In the genomic region with DNA sequence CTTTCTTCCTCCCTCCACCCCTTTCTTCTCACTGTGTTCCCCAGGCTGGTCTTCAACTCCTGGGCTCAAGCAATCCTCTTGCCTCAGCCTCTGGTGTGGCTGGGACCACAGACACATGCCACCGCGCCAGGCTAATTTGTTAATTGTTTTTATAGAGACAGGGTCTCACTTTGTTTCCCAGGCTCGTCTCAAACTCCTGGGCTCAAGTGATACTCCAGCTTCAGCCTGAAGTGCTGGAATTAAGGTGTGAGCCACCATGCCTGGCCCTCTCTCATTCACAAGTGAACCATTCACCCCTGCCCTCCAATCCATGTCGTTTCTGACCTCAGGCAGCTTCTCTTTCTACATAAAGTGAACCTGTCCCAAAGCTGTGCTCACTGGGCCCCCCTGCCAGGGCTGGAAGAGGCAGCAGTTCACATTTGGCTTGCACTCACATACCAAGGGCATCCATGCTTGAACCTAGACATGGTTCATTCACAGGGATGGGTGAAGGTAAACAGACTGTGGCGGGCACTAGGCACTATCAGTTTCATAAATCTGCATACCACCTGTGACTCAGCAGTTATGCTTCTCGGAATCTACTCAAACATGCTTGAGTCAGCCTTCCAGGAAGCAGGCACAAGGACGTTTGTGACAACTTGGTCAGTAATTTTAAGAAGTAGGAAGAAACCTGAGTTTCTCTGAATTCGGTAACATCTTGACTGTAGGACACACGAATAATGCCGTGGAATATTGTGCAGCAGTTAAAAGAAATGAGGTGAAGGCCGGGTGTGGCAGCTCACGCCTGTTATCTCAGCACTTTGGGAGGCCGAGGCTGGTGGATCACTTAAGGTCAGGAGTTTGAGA, we compare ENCODE assay signal across 1 cellular context.
TF ChIP-seq lines count a peak whose summit lies in the region.

No MANE protein-coding gene starts in this region.

TF ChIP-seq in K562, 482 proteins besides CTCF, POLR2A, EP300 and RAD21 (continued from another document and continues in another):
- TF ChIP-seq KLF6 (CRISPR knock-in tag; IDR thresholded peaks at IDR 0.05; ENCODE audit: borderline replicate concordance) (peak; percentile 82), GABPB2 (CRISPR knock-in tag; conservative IDR thresholded peaks at IDR 0.05) (no peak), ZNF263 (CRISPR knock-in tag; IDR thresholded peaks at IDR 0.05; ENCODE audit: borderline replicate concordance) (no peak), KDM2B (CRISPR knock-in tag; IDR thresholded peaks at IDR 0.05) (peak; percentile 73; the same call in 1 of the 2 replicates), POLR3A (IDR thresholded peaks at IDR 0.05; ENCODE audit: borderline replicate concordance, extremely low read depth, insufficient read depth, insufficient read length) (no peak), FOXJ3 (CRISPR knock-in tag; IDR thresholded peaks at IDR 0.05) (no peak), KLF16 (IDR thresholded peaks at IDR 0.05) (no peak), ZSCAN32 (CRISPR knock-in tag; IDR thresholded peaks at IDR 0.05) (no peak; the same call in 1 of the 2 replicates), RCOR1 (IDR thresholded peaks at IDR 0.05; ENCODE audit: borderline replicate concordance in 1 of 2, low read depth in 2 of 2, low read length in 2 of 2) (peak in 1 of 2 experiments; percentile 69; a peak in 1 of 4 replicates), ZNF347 (CRISPR knock-in tag; IDR thresholded peaks at IDR 0.05; ENCODE audit: low read depth) (no peak), CBX1 (IDR thresholded peaks at IDR 0.05; ENCODE audit: low read depth) (no peak), ELF2 (CRISPR knock-in tag; IDR thresholded peaks at IDR 0.05) (peak; percentile 74; the same call in 1 of the 2 replicates), NCOA1 (IDR thresholded peaks at IDR 0.05; ENCODE audit: low read depth) (peak; percentile 77; the same call in 1 of the 2 replicates), MAFF (IDR thresholded peaks at IDR 0.05; ENCODE audit: low read length) (peak; percentile 99), POLR2H (tag; IDR thresholded peaks at IDR 0.05; ENCODE audit: low read depth) (peak; percentile 77), YY1 (IDR thresholded peaks at IDR 0.05; ENCODE audit: borderline replicate concordance in 1 of 3, control insufficient read depth in 1 of 3, extremely low read depth in 1 of 3, insufficient read depth in 3 of 3, insufficient read length in 1 of 3, insufficient replicate concordance in 2 of 3, low read depth in 1 of 3, low read length in 2 of 3) (no peak), SNIP1 (IDR thresholded peaks at IDR 0.05; ENCODE audit: low read depth) (no peak), RFX7 (CRISPR knock-in tag; IDR thresholded peaks at IDR 0.05) (no peak), TSC22D4 (tag; IDR thresholded peaks at IDR 0.05) (no peak), NRF1 (conservative IDR thresholded peaks at IDR 0.05 in 1 of 2, IDR thresholded peaks at IDR 0.05 in 1 of 2) (no peak), RBM34 (IDR thresholded peaks at IDR 0.05; ENCODE audit: borderline replicate concordance, insufficient read depth, low read length) (no peak), SMARCE1 (IDR thresholded peaks at IDR 0.05) (peak; percentile 96)
- TF ChIP-seq, protein P1, sequence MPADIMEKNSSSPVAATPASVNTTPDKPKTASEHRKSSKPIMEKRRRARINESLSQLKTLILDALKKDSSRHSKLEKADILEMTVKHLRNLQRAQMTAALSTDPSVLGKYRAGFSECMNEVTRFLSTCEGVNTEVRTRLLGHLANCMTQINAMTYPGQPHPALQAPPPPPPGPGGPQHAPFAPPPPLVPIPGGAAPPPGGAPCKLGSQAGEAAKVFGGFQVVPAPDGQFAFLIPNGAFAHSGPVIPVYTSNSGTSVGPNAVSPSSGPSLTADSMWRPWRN (IDR thresholded peaks at IDR 0.05; ENCODE audit: low read depth), result peak; percentile 31; the same call in 1 of the 2 replicates
- TF ChIP-seq, protein P2, sequence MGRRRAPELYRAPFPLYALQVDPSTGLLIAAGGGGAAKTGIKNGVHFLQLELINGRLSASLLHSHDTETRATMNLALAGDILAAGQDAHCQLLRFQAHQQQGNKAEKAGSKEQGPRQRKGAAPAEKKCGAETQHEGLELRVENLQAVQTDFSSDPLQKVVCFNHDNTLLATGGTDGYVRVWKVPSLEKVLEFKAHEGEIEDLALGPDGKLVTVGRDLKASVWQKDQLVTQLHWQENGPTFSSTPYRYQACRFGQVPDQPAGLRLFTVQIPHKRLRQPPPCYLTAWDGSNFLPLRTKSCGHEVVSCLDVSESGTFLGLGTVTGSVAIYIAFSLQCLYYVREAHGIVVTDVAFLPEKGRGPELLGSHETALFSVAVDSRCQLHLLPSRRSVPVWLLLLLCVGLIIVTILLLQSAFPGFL (CRISPR knock-in tag; IDR thresholded peaks at IDR 0.05), result no peak
- TF ChIP-seq, protein P3, sequence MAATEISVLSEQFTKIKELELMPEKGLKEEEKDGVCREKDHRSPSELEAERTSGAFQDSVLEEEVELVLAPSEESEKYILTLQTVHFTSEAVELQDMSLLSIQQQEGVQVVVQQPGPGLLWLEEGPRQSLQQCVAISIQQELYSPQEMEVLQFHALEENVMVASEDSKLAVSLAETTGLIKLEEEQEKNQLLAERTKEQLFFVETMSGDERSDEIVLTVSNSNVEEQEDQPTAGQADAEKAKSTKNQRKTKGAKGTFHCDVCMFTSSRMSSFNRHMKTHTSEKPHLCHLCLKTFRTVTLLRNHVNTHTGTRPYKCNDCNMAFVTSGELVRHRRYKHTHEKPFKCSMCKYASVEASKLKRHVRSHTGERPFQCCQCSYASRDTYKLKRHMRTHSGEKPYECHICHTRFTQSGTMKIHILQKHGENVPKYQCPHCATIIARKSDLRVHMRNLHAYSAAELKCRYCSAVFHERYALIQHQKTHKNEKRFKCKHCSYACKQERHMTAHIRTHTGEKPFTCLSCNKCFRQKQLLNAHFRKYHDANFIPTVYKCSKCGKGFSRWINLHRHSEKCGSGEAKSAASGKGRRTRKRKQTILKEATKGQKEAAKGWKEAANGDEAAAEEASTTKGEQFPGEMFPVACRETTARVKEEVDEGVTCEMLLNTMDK (IDR thresholded peaks at IDR 0.05; ENCODE audit: borderline replicate concordance, insufficient read depth, low read depth, low read length, poor library complexity, severe bottlenecking), result no peak
- TF ChIP-seq, protein P4, sequence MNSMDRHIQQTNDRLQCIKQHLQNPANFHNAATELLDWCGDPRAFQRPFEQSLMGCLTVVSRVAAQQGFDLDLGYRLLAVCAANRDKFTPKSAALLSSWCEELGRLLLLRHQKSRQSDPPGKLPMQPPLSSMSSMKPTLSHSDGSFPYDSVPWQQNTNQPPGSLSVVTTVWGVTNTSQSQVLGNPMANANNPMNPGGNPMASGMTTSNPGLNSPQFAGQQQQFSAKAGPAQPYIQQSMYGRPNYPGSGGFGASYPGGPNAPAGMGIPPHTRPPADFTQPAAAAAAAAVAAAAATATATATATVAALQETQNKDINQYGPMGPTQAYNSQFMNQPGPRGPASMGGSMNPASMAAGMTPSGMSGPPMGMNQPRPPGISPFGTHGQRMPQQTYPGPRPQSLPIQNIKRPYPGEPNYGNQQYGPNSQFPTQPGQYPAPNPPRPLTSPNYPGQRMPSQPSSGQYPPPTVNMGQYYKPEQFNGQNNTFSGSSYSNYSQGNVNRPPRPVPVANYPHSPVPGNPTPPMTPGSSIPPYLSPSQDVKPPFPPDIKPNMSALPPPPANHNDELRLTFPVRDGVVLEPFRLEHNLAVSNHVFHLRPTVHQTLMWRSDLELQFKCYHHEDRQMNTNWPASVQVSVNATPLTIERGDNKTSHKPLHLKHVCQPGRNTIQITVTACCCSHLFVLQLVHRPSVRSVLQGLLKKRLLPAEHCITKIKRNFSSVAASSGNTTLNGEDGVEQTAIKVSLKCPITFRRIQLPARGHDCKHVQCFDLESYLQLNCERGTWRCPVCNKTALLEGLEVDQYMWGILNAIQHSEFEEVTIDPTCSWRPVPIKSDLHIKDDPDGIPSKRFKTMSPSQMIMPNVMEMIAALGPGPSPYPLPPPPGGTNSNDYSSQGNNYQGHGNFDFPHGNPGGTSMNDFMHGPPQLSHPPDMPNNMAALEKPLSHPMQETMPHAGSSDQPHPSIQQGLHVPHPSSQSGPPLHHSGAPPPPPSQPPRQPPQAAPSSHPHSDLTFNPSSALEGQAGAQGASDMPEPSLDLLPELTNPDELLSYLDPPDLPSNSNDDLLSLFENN (IDR thresholded peaks at IDR 0.05; ENCODE audit: low read depth in 2 of 2, low read length in 2 of 2), result no peak
- TF ChIP-seq, protein P5, sequence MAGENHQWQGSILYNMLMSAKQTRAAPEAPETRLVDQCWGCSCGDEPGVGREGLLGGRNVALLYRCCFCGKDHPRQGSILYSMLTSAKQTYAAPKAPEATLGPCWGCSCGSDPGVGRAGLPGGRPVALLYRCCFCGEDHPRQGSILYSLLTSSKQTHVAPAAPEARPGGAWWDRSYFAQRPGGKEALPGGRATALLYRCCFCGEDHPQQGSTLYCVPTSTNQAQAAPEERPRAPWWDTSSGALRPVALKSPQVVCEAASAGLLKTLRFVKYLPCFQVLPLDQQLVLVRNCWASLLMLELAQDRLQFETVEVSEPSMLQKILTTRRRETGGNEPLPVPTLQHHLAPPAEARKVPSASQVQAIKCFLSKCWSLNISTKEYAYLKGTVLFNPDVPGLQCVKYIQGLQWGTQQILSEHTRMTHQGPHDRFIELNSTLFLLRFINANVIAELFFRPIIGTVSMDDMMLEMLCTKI (IDR thresholded peaks at IDR 0.05; ENCODE audit: partially characterized antibody), result no peak
- TF ChIP-seq, protein P6, sequence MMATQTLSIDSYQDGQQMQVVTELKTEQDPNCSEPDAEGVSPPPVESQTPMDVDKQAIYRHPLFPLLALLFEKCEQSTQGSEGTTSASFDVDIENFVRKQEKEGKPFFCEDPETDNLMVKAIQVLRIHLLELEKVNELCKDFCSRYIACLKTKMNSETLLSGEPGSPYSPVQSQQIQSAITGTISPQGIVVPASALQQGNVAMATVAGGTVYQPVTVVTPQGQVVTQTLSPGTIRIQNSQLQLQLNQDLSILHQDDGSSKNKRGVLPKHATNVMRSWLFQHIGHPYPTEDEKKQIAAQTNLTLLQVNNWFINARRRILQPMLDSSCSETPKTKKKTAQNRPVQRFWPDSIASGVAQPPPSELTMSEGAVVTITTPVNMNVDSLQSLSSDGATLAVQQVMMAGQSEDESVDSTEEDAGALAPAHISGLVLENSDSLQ (IDR thresholded peaks at IDR 0.05), result peak; percentile 28; the same call in 1 of the 2 replicates
- TF ChIP-seq, protein P7, sequence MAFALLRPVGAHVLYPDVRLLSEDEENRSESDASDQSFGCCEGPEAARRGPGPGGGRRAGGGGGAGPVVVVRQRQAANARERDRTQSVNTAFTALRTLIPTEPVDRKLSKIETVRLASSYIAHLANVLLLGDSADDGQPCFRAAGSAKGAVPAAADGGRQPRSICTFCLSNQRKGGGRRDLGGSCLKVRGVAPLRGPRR (CRISPR knock-in tag; IDR thresholded peaks at IDR 0.05), result peak; percentile 93
- TF ChIP-seq, protein P8, sequence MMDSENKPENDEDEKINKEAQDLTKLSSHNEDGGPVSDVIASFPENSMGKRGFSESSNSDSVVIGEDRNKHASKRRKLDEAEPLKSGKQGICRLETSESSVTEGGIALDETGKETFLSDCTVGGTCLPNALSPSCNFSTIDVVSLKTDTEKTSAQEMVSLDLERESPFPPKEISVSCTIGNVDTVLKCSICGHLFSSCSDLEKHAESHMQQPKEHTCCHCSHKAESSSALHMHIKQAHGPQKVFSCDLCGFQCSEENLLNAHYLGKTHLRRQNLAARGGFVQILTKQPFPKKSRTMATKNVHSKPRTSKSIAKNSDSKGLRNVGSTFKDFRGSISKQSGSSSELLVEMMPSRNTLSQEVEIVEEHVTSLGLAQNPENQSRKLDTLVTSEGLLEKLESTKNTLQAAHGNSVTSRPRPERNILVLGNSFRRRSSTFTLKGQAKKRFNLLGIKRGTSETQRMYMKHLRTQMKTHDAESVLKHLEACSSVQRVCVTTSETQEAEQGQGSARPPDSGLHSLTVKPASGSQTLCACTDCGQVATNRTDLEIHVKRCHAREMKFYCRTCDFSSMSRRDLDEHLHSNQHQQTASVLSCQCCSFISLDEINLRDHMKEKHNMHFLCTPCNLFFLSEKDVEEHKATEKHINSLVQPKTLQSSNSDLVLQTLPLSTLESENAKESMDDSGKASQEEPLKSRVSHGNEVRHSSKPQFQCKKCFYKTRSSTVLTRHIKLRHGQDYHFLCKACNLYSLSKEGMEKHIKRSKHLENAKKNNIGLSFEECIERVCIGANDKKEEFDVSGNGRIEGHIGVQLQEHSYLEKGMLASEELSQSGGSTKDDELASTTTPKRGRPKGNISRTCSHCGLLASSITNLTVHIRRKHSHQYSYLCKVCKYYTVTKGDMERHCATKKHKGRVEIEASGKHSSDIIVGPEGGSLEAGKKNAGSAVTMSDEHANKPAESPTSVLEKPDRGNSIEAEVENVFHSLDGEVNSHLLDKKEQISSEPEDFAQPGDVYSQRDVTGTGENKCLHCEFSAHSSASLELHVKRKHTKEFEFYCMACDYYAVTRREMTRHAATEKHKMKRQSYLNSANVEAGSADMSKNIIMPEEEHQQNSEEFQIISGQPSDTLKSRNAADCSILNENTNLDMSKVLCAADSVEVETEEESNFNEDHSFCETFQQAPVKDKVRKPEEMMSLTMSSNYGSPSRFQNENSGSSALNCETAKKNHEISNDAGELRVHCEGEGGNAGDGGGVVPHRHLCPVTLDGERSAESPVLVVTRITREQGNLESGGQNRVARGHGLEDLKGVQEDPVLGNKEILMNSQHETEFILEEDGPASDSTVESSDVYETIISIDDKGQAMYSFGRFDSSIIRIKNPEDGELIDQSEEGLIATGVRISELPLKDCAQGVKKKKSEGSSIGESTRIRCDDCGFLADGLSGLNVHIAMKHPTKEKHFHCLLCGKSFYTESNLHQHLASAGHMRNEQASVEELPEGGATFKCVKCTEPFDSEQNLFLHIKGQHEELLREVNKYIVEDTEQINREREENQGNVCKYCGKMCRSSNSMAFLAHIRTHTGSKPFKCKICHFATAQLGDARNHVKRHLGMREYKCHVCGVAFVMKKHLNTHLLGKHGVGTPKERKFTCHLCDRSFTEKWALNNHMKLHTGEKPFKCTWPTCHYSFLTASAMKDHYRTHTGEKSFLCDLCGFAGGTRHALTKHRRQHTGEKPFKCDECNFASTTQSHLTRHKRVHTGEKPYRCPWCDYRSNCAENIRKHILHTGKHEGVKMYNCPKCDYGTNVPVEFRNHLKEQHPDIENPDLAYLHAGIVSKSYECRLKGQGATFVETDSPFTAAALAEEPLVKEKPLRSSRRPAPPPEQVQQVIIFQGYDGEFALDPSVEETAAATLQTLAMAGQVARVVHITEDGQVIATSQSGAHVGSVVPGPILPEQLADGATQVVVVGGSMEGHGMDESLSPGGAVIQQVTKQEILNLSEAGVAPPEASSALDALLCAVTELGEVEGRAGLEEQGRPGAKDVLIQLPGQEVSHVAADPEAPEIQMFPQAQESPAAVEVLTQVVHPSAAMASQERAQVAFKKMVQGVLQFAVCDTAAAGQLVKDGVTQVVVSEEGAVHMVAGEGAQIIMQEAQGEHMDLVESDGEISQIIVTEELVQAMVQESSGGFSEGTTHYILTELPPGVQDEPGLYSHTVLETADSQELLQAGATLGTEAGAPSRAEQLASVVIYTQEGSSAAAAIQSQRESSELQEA (IDR thresholded peaks at IDR 0.05; ENCODE audit: low read depth), result no peak
